ENCODE assay signal across 1 cellular context in the genomic region with DNA sequence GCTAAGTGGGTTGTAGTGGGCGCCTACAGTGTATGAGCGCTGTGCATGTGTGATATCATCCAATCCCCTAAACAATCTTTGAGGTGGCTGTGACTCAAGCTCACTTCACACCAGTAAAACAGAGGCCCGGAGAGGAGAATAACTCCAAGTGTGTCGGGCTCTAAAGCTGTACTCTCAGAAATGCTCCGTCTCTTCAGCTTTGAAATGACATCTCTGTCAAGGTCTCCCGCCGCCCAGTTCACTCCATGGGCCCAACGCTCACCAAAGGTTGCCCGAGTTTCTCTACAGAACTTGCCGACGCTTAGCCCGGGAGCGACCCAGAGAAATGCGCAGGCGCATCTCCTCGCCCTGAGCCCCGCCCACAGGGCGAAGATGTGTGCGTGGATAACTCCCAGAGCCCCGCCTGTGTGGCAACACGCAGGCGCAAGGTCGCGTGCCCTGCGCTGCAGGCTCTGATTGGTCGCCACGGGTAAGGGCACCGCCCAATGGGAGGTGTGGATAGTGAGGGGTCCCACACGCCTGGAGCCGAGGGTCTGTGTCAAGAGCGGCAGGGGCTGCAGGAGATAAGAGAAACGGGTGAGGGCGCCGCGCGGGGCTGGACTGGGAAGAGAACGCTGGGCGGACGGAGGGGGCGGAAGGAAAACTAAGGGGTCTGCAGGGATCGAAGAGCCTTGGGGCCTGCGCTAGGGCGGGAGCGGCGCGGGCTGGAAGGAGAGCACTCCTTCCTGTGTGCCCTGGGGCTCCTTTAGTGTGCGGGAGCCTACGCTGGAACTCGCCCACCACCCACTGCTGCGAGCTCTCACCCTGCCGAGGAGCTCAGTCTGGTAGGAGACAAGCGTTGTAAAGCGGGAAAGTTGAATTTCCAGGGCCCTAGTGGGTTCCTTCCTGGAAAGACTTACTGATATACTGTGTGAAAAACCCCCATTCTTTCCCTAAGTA.
TF ChIP-seq lines count a peak whose summit lies in the region.

A gene with protein sequence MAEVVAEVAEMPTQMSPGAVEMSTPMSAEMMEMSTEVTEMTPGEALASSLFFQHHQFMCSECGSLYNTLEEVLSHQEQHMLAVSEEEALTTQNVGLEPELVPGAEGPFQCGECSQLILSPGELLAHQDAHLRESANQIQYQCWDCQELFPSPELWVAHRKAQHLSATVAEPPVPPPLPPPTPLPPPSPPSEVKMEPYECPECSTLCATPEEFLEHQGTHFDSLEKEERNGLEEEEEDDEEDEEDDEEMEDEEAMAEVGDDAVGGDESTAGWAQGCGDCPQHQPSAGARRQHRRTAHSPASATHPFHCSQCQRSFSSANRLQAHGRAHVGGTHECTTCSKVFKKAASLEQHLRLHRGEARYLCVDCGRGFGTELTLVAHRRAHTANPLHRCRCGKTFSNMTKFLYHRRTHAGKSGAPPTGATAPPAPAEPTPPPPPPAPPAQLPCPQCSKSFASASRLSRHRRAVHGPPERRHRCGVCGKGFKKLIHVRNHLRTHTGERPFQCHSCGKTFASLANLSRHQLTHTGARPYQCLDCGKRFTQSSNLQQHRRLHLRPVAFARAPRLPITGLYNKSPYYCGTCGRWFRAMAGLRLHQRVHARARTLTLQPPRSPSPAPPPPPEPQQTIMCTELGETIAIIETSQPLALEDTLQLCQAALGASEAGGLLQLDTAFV (plus strand): TSS at position 501 of the 939 bp plus-strand sequence. CDS start 4,092 bp downstream, outside the sequence.

TF ChIP-seq in HEK293, 187 proteins besides CTCF, POLR2A, EP300 and RAD21 (continued from another document):
- peak; percentile 77; the same call in 1 of the 2 replicates for TF ChIP-seq MZF1 (tag by site-specific recombination; IDR thresholded peaks at IDR 0.05; ENCODE audit: borderline replicate concordance)
- TF ChIP-seq SP3 (tag by site-specific recombination; IDR thresholded peaks at IDR 0.05) = peak; percentile 95
- TF ChIP-seq KLF9 (tag by site-specific recombination; IDR thresholded peaks at IDR 0.05; ENCODE audit: low read depth) = peak; percentile 85
- peak; percentile 93 for TF ChIP-seq GLIS2 (tag by site-specific recombination; IDR thresholded peaks at IDR 0.05)
- peak; percentile 96 for TF ChIP-seq ZNF610 (tag by site-specific recombination; IDR thresholded peaks at IDR 0.05; ENCODE audit: borderline replicate concordance)
- TF ChIP-seq, protein P1, sequence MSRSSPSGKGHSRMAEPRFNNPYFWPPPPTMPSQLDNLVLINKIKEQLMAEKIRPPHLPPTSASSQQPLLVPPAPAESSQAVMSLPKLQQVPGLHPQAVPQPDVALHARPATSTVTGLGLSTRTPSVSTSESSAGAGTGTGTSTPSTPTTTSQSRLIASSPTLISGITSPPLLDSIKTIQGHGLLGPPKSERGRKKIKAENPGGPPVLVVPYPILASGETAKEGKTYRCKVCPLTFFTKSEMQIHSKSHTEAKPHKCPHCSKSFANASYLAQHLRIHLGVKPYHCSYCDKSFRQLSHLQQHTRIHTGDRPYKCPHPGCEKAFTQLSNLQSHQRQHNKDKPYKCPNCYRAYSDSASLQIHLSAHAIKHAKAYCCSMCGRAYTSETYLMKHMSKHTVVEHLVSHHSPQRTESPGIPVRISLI (tag by site-specific recombination; IDR thresholded peaks at IDR 0.05) = no peak
- peak; percentile 83 for TF ChIP-seq ZBTB8A (tag by site-specific recombination; IDR thresholded peaks at IDR 0.05)
- peak; percentile 54 for TF ChIP-seq ZSCAN30 (tag by site-specific recombination; IDR thresholded peaks at IDR 0.05)
- TF ChIP-seq ZIC2 (tag by site-specific recombination; IDR thresholded peaks at IDR 0.05) = peak; percentile 58
- no peak for TF ChIP-seq SALL2 (tag by site-specific recombination; IDR thresholded peaks at IDR 0.05; ENCODE audit: borderline replicate concordance)
- TF ChIP-seq ZFP69B (tag by site-specific recombination; IDR thresholded peaks at IDR 0.05) = peak; percentile 95
- 0 out of 2 replicates have a peak, but pooled peaks have one; percentile 17 for TF ChIP-seq ZNF366 (tag by site-specific recombination; conservative IDR thresholded peaks at IDR 0.05)
- peak; percentile 56; the same call in 1 of the 2 replicates for TF ChIP-seq ZNF843 (tag by site-specific recombination; IDR thresholded peaks at IDR 0.05)
- no peak for TF ChIP-seq ZNF16 (tag by site-specific recombination; IDR thresholded peaks at IDR 0.05; ENCODE audit: low read depth)
- no peak for TF ChIP-seq ZBTB1 (tag by site-specific recombination; IDR thresholded peaks at IDR 0.05)
- TF ChIP-seq OVOL3 (tag by site-specific recombination; IDR thresholded peaks at IDR 0.05) = peak; percentile 55; the same call in 1 of the 2 replicates
- peak; percentile 76 for TF ChIP-seq ZNF629 (tag by site-specific recombination; IDR thresholded peaks at IDR 0.05)
- TF ChIP-seq ZNF626 (tag by site-specific recombination; IDR thresholded peaks at IDR 0.05) = no peak
- TF ChIP-seq ZNF501 (tag by site-specific recombination; IDR thresholded peaks at IDR 0.05) = peak; percentile 75
- TF ChIP-seq, protein P2, sequence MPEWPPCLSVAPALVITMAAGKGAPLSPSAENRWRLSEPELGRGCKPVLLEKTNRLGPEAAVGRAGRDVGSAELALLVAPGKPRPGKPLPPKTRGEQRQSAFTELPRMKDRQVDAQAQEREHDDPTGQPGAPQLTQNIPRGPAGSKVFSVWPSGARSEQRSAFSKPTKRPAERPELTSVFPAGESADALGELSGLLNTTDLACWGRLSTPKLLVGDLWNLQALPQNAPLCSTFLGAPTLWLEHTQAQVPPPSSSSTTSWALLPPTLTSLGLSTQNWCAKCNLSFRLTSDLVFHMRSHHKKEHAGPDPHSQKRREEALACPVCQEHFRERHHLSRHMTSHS (tag by site-specific recombination; IDR thresholded peaks at IDR 0.05) = no peak
- TF ChIP-seq, protein P3, sequence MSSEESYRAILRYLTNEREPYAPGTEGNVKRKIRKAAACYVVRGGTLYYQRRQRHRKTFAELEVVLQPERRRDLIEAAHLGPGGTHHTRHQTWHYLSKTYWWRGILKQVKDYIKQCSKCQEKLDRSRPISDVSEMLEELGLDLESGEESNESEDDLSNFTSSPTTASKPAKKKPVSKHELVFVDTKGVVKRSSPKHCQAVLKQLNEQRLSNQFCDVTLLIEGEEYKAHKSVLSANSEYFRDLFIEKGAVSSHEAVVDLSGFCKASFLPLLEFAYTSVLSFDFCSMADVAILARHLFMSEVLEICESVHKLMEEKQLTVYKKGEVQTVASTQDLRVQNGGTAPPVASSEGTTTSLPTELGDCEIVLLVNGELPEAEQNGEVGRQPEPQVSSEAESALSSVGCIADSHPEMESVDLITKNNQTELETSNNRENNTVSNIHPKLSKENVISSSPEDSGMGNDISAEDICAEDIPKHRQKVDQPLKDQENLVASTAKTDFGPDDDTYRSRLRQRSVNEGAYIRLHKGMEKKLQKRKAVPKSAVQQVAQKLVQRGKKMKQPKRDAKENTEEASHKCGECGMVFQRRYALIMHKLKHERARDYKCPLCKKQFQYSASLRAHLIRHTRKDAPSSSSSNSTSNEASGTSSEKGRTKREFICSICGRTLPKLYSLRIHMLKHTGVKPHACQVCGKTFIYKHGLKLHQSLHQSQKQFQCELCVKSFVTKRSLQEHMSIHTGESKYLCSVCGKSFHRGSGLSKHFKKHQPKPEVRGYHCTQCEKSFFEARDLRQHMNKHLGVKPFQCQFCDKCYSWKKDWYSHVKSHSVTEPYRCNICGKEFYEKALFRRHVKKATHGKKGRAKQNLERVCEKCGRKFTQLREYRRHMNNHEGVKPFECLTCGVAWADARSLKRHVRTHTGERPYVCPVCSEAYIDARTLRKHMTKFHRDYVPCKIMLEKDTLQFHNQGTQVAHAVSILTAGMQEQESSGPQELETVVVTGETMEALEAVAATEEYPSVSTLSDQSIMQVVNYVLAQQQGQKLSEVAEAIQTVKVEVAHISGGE (tag by site-specific recombination; conservative IDR thresholded peaks at IDR 0.05; ENCODE audit: low read depth) = peak; percentile 78
- TF ChIP-seq ZNF600 (tag by site-specific recombination; IDR thresholded peaks at IDR 0.05) = peak; percentile 84
- TF ChIP-seq, protein P4, sequence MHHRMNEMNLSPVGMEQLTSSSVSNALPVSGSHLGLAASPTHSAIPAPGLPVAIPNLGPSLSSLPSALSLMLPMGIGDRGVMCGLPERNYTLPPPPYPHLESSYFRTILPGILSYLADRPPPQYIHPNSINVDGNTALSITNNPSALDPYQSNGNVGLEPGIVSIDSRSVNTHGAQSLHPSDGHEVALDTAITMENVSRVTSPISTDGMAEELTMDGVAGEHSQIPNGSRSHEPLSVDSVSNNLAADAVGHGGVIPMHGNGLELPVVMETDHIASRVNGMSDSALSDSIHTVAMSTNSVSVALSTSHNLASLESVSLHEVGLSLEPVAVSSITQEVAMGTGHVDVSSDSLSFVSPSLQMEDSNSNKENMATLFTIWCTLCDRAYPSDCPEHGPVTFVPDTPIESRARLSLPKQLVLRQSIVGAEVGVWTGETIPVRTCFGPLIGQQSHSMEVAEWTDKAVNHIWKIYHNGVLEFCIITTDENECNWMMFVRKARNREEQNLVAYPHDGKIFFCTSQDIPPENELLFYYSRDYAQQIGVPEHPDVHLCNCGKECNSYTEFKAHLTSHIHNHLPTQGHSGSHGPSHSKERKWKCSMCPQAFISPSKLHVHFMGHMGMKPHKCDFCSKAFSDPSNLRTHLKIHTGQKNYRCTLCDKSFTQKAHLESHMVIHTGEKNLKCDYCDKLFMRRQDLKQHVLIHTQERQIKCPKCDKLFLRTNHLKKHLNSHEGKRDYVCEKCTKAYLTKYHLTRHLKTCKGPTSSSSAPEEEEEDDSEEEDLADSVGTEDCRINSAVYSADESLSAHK (tag by site-specific recombination; IDR thresholded peaks at IDR 0.05) = peak; percentile 70
- TF ChIP-seq, protein P5, sequence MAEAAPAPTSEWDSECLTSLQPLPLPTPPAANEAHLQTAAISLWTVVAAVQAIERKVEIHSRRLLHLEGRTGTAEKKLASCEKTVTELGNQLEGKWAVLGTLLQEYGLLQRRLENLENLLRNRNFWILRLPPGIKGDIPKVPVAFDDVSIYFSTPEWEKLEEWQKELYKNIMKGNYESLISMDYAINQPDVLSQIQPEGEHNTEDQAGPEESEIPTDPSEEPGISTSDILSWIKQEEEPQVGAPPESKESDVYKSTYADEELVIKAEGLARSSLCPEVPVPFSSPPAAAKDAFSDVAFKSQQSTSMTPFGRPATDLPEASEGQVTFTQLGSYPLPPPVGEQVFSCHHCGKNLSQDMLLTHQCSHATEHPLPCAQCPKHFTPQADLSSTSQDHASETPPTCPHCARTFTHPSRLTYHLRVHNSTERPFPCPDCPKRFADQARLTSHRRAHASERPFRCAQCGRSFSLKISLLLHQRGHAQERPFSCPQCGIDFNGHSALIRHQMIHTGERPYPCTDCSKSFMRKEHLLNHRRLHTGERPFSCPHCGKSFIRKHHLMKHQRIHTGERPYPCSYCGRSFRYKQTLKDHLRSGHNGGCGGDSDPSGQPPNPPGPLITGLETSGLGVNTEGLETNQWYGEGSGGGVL (tag by site-specific recombination; IDR thresholded peaks at IDR 0.05) = peak; percentile 10; the same call in 1 of the 2 replicates
- TF ChIP-seq, protein P6, sequence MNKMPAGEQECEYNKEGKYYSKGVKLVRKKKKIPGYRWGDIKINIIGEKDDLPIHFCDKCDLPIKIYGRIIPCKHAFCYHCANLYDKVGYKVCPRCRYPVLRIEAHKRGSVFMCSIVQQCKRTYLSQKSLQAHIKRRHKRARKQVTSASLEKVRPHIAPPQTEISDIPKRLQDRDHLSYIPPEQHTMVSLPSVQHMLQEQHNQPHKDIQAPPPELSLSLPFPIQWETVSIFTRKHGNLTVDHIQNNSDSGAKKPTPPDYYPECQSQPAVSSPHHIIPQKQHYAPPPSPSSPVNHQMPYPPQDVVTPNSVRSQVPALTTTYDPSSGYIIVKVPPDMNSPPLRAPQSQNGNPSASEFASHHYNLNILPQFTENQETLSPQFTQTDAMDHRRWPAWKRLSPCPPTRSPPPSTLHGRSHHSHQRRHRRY (tag by site-specific recombination; IDR thresholded peaks at IDR 0.05) = no peak
- TF ChIP-seq ZFP37 (tag by site-specific recombination; IDR thresholded peaks at IDR 0.05) = 0 out of 2 replicates have a peak, but pooled peaks have one; percentile 31
- TF ChIP-seq ZBTB20 (tag by site-specific recombination; IDR thresholded peaks at IDR 0.05) = peak; percentile 97
- TF ChIP-seq, protein P7, sequence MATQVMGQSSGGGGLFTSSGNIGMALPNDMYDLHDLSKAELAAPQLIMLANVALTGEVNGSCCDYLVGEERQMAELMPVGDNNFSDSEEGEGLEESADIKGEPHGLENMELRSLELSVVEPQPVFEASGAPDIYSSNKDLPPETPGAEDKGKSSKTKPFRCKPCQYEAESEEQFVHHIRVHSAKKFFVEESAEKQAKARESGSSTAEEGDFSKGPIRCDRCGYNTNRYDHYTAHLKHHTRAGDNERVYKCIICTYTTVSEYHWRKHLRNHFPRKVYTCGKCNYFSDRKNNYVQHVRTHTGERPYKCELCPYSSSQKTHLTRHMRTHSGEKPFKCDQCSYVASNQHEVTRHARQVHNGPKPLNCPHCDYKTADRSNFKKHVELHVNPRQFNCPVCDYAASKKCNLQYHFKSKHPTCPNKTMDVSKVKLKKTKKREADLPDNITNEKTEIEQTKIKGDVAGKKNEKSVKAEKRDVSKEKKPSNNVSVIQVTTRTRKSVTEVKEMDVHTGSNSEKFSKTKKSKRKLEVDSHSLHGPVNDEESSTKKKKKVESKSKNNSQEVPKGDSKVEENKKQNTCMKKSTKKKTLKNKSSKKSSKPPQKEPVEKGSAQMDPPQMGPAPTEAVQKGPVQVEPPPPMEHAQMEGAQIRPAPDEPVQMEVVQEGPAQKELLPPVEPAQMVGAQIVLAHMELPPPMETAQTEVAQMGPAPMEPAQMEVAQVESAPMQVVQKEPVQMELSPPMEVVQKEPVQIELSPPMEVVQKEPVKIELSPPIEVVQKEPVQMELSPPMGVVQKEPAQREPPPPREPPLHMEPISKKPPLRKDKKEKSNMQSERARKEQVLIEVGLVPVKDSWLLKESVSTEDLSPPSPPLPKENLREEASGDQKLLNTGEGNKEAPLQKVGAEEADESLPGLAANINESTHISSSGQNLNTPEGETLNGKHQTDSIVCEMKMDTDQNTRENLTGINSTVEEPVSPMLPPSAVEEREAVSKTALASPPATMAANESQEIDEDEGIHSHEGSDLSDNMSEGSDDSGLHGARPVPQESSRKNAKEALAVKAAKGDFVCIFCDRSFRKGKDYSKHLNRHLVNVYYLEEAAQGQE (tag by site-specific recombination; IDR thresholded peaks at IDR 0.05) = no peak
- TF ChIP-seq KLF8 (tag by site-specific recombination; IDR thresholded peaks at IDR 0.05) = peak; percentile 96
- TF ChIP-seq ZNF664 (tag by site-specific recombination; IDR thresholded peaks at IDR 0.05) = no peak
- peak; percentile 92 for TF ChIP-seq ZFHX2 (tag by site-specific recombination; conservative IDR thresholded peaks at IDR 0.05)
- TF ChIP-seq, protein P8, sequence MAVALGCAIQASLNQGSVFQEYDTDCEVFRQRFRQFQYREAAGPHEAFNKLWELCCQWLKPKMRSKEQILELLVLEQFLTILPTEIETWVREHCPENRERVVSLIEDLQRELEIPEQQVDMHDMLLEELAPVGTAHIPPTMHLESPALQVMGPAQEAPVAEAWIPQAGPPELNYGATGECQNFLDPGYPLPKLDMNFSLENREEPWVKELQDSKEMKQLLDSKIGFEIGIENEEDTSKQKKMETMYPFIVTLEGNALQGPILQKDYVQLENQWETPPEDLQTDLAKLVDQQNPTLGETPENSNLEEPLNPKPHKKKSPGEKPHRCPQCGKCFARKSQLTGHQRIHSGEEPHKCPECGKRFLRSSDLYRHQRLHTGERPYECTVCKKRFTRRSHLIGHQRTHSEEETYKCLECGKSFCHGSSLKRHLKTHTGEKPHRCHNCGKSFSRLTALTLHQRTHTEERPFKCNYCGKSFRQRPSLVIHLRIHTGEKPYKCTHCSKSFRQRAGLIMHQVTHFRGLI (tag by site-specific recombination; IDR thresholded peaks at IDR 0.05) = 0 out of 2 replicates have a peak, but pooled peaks have one; percentile 11
